Comparison of ENCODE assay signal across 9 cellular contexts in the genomic region with DNA sequence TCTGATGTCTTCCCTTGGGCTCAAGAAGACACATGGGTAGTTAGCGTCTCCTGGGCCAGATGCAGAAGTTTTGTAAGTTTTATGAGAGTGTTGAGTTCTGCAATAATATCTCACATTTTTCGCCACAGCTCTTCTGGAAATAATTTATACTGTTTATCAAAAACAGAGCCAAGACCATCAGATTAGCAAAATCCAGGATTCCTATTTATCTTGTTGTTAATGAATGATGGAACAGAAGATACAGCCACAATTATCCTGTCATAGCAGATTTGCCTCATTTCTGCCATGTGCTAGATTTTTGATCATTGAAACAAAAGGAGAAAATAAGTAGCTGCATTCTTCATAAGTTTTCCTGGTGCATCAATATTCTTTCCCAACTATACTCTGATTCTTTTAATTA.
"Had no signal": no experiment of that assay in that cellular context is flagged by ENCODE, and none has a peak within 500 bp of the region (broad histone marks: within the 10 kb centered on the region; RNA-seq: fewer than 3 reads in every experiment).

No MANE protein-coding gene starts in this region.

- DNase-seq: GM23248, GOT3, H7, H9, HCEC 1CT, HFFc6 had no signal

- H3K9me3 Mint-ChIP-seq: GM23338, H9 had no signal

- H3K4me3 Mint-ChIP-seq: GM23338, H9, HFFc6 had no signal

- H3K27ac ChIP-seq: GM23248 had no signal

- H3K36me3 ChIP-seq: HAP-1 had no signal

- ATAC-seq: GM23338, HCT116 had no signal

- H3K9ac ChIP-seq: GM23248 had no signal

- H2AFZ ChIP-seq: GM23248, GM23338 had no signal

- H3K9me3 ChIP-seq: HAP-1 had no signal

- H3K4me3 ChIP-seq: GM23248, GM23338, HAP-1 had no signal

- H3K4me1 Mint-ChIP-seq: GM23338 had no signal

- H3K4me2 ChIP-seq: GM23338 had no signal

- H3K4me1 ChIP-seq: HAP-1 had no signal

- H3K27ac Mint-ChIP-seq: GM23338, H9, HFFc6 had no signal
